ENCODE assay signal across 1 cellular context in genomic region chr2:10274983-10275802, GRCh38.
TF ChIP-seq lines count a peak whose summit lies in the region.

No MANE protein-coding gene starts in this region.

TF ChIP-seq in K562, 482 proteins besides CTCF, POLR2A, EP300 and RAD21 (continued from another document):
- no peak for TF ChIP-seq UBTF (IDR thresholded peaks at IDR 0.05; ENCODE audit: borderline replicate concordance in 1 of 2, low read depth in 2 of 2, low read length in 2 of 2)
- no peak for TF ChIP-seq CBFB (CRISPR knock-in tag; IDR thresholded peaks at IDR 0.05)
- no peak for TF ChIP-seq DPF2 (IDR thresholded peaks at IDR 0.05)
